17 cellular contexts compared by ENCODE assay signal in genomic region chr12:52319097-52319496, GRCh38. TPM values are rescaled to one million over a fixed set of nuclear protein-coding genes. Genes with fewer than 3 reads are reported as not detected.
A peak's percentile ranks its signal among the peaks of the same experiment; 100 is the strongest.
DNase-seq lines count a peak whose midpoint lies in the region; TF ChIP-seq lines count a peak whose summit lies in the region.
"Had no signal": no experiment of that assay in that cellular context is flagged by ENCODE, and none has a peak within 500 bp of the region (broad histone marks: within the 10 kb centered on the region; RNA-seq: fewer than 3 reads in every experiment).

No MANE protein-coding gene starts in this region.

- H3K27me3 ChIP-seq in Loucy (ENCODE audit: insufficient read depth, low read length, poor library complexity, severe bottlenecking): no peaks in the 10 kb centered on the region
- peaks cover 25% of the 10 kb centered on the region for H3K27me3 ChIP-seq in WERI-Rb-1 (ENCODE audit: insufficient read depth, low read depth, severe bottlenecking)
- H3K27me3 ChIP-seq in kidney epithelial cell (ENCODE audit: control insufficient read depth, insufficient read depth, low read length): peaks cover 39% of the 10 kb centered on the region
- H3K27me3 ChIP-seq: SJCRH30, uterus had no signal

- no peak overlapping the region for H3K9ac ChIP-seq in Loucy (ENCODE audit: low read depth, low read length, poor library complexity, severe bottlenecking)

- H2AFZ ChIP-seq in Loucy (ENCODE audit: low read length): no peak overlapping the region

- DNase-seq in NCI-H2196 (lab: John Stamatoyannopoulos, UW; ENCODE audit: unreplicated experiment) (peak; percentile 46), NCI-H2196 treated with DMSO at 0.1 percent for 48 hours (lab: John Stamatoyannopoulos, UW; ENCODE audit: unreplicated experiment) (no peak), WERI-Rb-1 (no peak), kidney epithelial cell (ENCODE audit: low read depth) (no peak), A172 (ENCODE audit: low spot score) (no peak), HuH-7.5 (ENCODE audit: low spot score) (no peak)
- DNase-seq in stimulated activated CD4-positive, alpha-beta T cell treated with anti-CD3 and anti-CD28 coated beads, Interleukin-1b, Interleukin-23, amount 100 ng/mL, for 48 hours: no peak
- DNase-seq: cortex of kidney; EL; HCEC 1CT; NCI-H2081 treated with DMSO at 0.1 percent for 48 hours; SJCRH30; stimulated activated CD4-positive, alpha-beta T cell treated with anti-CD3 and anti-CD28 coated beads, Interleukin-4, amount 100 ng/mL, for 4 hours; stimulated activated naive CD4-positive, alpha-beta T cell treated with Interleukin-2 at 50 U/mL for 16 hours; uterus had no signal

- no peaks in the 10 kb centered on the region for H3K9me2 ChIP-seq in Loucy (replicated peaks; ENCODE audit: low read depth, low read length)

- H3K36me3 ChIP-seq in Loucy (ENCODE audit: insufficient read depth, low read length) (no peaks in the 10 kb centered on the region), WERI-Rb-1 (no peaks in the 10 kb centered on the region), kidney epithelial cell (ENCODE audit: control insufficient read depth, insufficient read depth, low read length) (no peaks in the 10 kb centered on the region)
- H3K36me3 ChIP-seq: SJCRH30, uterus had no signal

- no peak overlapping the region for H3K4me3 ChIP-seq in Loucy (ENCODE audit: low read length, poor library complexity, severe bottlenecking)
- no peak overlapping the region for H3K4me3 ChIP-seq in WERI-Rb-1 (ENCODE audit: low read depth, low read length)
- H3K4me3 ChIP-seq in kidney epithelial cell (ENCODE audit: low read depth, low read length): no peak overlapping the region
- H3K4me3 ChIP-seq: SJCRH30, uterus had no signal

- H4K20me1 ChIP-seq in Loucy (ENCODE audit: insufficient read depth, low read length, poor library complexity, severe bottlenecking): no peaks in the 10 kb centered on the region

- TF ChIP-seq CTCF in Loucy (conservative IDR thresholded peaks at IDR 0.05; ENCODE audit: low read length): peak; percentile 57
- TF ChIP-seq CTCF in WERI-Rb-1 (IDR thresholded peaks at IDR 0.05; ENCODE audit: low read depth, low read length): peak; percentile 18; the same call in 1 of the 2 replicates
- TF ChIP-seq CTCF in kidney epithelial cell (IDR thresholded peaks at IDR 0.05; ENCODE audit: insufficient read depth, low read length, poor library complexity, severe bottlenecking): peak; percentile 22

- peaks cover 5% of the 10 kb centered on the region for H3K4me1 ChIP-seq in Loucy (ENCODE audit: insufficient read depth, low read length, poor library complexity, severe bottlenecking)
- H3K4me1 ChIP-seq: SJCRH30, uterus had no signal

- H3K9me3 ChIP-seq in Loucy (ENCODE audit: insufficient read depth, low read depth, low read length): no peaks in the 10 kb centered on the region
- no peaks in the 10 kb centered on the region for H3K9me3 ChIP-seq in WERI-Rb-1 (ENCODE audit: severe bottlenecking)
- H3K9me3 ChIP-seq: SJCRH30, uterus had no signal

- no peak overlapping the region for H3K4me2 ChIP-seq in Loucy (ENCODE audit: low read depth, low read length, poor library complexity, severe bottlenecking)

- H3K79me2 ChIP-seq in Loucy (ENCODE audit: insufficient read depth, low read length): no peaks in the 10 kb centered on the region

- no peak overlapping the region for H3K27ac ChIP-seq in WERI-Rb-1
- H3K27ac ChIP-seq: SJCRH30, uterus had no signal

- H3F3A ChIP-seq in Loucy (ENCODE audit: low read depth): no peaks in the 10 kb centered on the region

RNA-seq across cellular contexts. Expression of gene KRT83, which starts 2.1 kb away (rescaled TPM):
- not detected in 2 replicates for total RNA-seq in kidney epithelial cell
- total RNA-seq in A172 (2014; rRNA removed; shearing (Covaris generic)): 0.05 and 0.41 TPM in 2 replicates
- total RNA-seq: myocyte, SJCRH30 had no signal

RNA-seq across cellular contexts. Expression of gene KRT81, which starts 27.8 kb away (rescaled TPM):
- total RNA-seq in kidney epithelial cell: 239 and 244 TPM in 2 replicates
- total RNA-seq in A172 (2014; rRNA removed; shearing (Covaris generic)): 59.0 and 66.4 TPM in 2 replicates
- total RNA-seq: uterus had no signal

RNA-seq across cellular contexts. Expression of gene KRT86, which starts 44.7 kb away (rescaled TPM):
- 6.9 and 9.2 TPM in 2 replicates for total RNA-seq in kidney epithelial cell
- 1.5 and 1.6 TPM in 2 replicates for total RNA-seq in A172 (2014; rRNA removed; shearing (Covaris generic))

RNA-seq across cellular contexts. Expression of gene KRT85, which starts 48.2 kb away (rescaled TPM):
- not detected in 2 replicates for total RNA-seq in kidney epithelial cell
- total RNA-seq in A172 (2014; rRNA removed; shearing (Covaris generic)): 0.05 TPM in 1 of 2 replicates, not detected in the other
- total RNA-seq: myocyte, SJCRH30 had no signal
